Comparison of ENCODE assay signal across 9 cellular contexts in genomic region chr6:33271608-33272357, GRCh38. TPM values are rescaled to one million over a fixed set of nuclear protein-coding genes. Genes with fewer than 3 reads are reported as not detected.
DNase-seq lines count a peak whose midpoint lies in the region; ATAC-seq, FAIRE-seq and TF ChIP-seq lines count a peak whose summit lies in the region.
"Had no signal": no experiment of that assay in that cellular context is flagged by ENCODE, and none has a peak within 500 bp of the region (broad histone marks: within the 10 kb centered on the region; RNA-seq: fewer than 3 reads in every experiment).

Gene RPS18, plus strand, starts transcription at chr6:33272075. Its CDS starts 45 bp downstream, at chr6:33272120.
Gene VPS52, minus strand, starts transcription at chr6:33271876. Its CDS starts 201 bp downstream, at chr6:33271675.

- no peaks in the 10 kb centered on the region for H3K9me3 ChIP-seq in keratinocyte (ENCODE audit: control insufficient read depth, low read depth, low read length)

- H2AFZ ChIP-seq in keratinocyte (ENCODE audit: control insufficient read depth, low read length) = peak within 1 kb of the TSS; percentile 98

- DNase-seq in AG09319 (ENCODE audit: extremely low read depth, low read depth) (peak; percentile 99), NCI-H446 treated with DMSO at 0.1 percent for 48 hours (lab: John Stamatoyannopoulos, UW) (peak; percentile 97), cerebellar cortex (ENCODE audit: low spot score) (peak; percentile 100), keratinocyte (ENCODE audit: low read depth, low spot score) (peak; percentile 97)
- peak; percentile 68 to 77 for DNase-seq in stimulated activated CD4-positive, alpha-beta T cell treated with anti-CD3 and anti-CD28 coated beads, Interleukin-15, amount 100 ng/mL, for 1 hour (ENCODE audit: low read depth in 1 of 2, low spot score in 1 of 2)

- ATAC-seq in GM19035 (IDR thresholded peaks at IDR 0.05; ENCODE audit: unreplicated experiment) = peak; percentile 86
- peak; percentile 83 for ATAC-seq in HG03354 (IDR thresholded peaks at IDR 0.05; ENCODE audit: poor library complexity, severe bottlenecking, unreplicated experiment)
- peak; percentile 89 to 92 for ATAC-seq in activated CD4-positive, CD25-positive, alpha-beta regulatory T cell treated with anti-CD3 and anti-CD28 coated beads, Interleukin-2, amount 50 U/mL, for 24 hours

- H3K9me1 ChIP-seq in keratinocyte (ENCODE audit: control insufficient read depth, extremely low read depth, insufficient read depth, low read length) = peaks cover 2% of the 10 kb centered on the region

- H3K27ac ChIP-seq in keratinocyte (ENCODE audit: control insufficient read depth, insufficient read depth, low read length) = peak within 1 kb of the TSS; percentile 99

- H3K36me3 ChIP-seq in keratinocyte (ENCODE audit: control insufficient read depth in 2 of 2, extremely low read depth in 1 of 2, insufficient read depth in 2 of 2, low read length in 2 of 2) = peaks cover 37 to 60% of the 10 kb centered on the region in 2 experiments

- no peaks in the 10 kb centered on the region for H3K27me3 ChIP-seq in keratinocyte (ENCODE audit: control insufficient read depth, extremely low read depth, insufficient read depth, low read length)

- peaks cover 35% of the 10 kb centered on the region for H3K4me1 ChIP-seq in keratinocyte (ENCODE audit: control insufficient read depth, extremely low read depth, insufficient read depth, low read length)

- peak within 1 kb of the TSS; percentile 76 to 100 (median 96) for H3K4me3 ChIP-seq in keratinocyte (ENCODE audit: control insufficient read depth in 2 of 3, extremely low read depth in 1 of 3, insufficient read depth in 2 of 3, low read depth in 1 of 3, low read length in 3 of 3)

- H3K4me2 ChIP-seq in keratinocyte (ENCODE audit: control insufficient read depth, extremely low read depth, insufficient read depth, low read depth, low read length) = peak within 1 kb of the TSS; percentile 93

- H3K79me2 ChIP-seq in keratinocyte (ENCODE audit: control insufficient read depth, insufficient read depth, low read length) = peaks cover 54% of the 10 kb centered on the region

- H4K20me1 ChIP-seq in keratinocyte (ENCODE audit: control insufficient read depth, extremely low read depth, insufficient read depth, low read length) = peaks cover 34% of the 10 kb centered on the region

- peak within 1 kb of the TSS; percentile 98 for H3K9ac ChIP-seq in keratinocyte (ENCODE audit: control insufficient read depth, extremely low read depth, insufficient read depth, low read length)

- TF ChIP-seq CTCF in AG09319 (IDR thresholded peaks at IDR 0.05; ENCODE audit: low read depth, low read length) (no peak), keratinocyte (optimal IDR thresholded peaks at IDR 0.05 in 1 of 3, IDR thresholded peaks at IDR 0.05 in 1 of 3, conservative IDR thresholded peaks at IDR 0.05 in 1 of 3; ENCODE audit: extremely low read depth in 1 of 3, insufficient read depth in 2 of 3, low read length in 3 of 3) (no peak)

- FAIRE-seq in keratinocyte (lab: Jason Lieb, UNC) = peak; percentile 71
- FAIRE-seq: colon had no signal

- dilution Hi-C loops in keratinocyte (cut with MboI; ENCODE audit: extremely low pct_ligation_motif_present, low sequenced_read_pairs) = no loop called here

RNA-seq across cellular contexts. Expression of gene RPS18, which starts in this region (rescaled TPM):
- 5,669 to 7,560 TPM (median 6,374 TPM) in 3 replicates for polyA plus RNA-seq in keratinocyte
- 5,131 TPM for polyA plus RNA-seq in keratinocyte (2011; ENCODE audit: low read depth)
- 8,032 and 8,200 TPM in 2 replicates for polyA plus RNA-seq in keratinocyte (2011; cell fraction: cytosol; rRNA removed)
- polyA plus RNA-seq in keratinocyte (2011; cell fraction: nucleus; rRNA removed) = 2,373 and 2,480 TPM in 2 replicates
- polyA plus RNA-seq in keratinocyte (2012; ENCODE audit: low replicate concordance) = 5,588 and 7,887 TPM in 2 replicates
- polyA minus RNA-seq in keratinocyte = 1,658 to 4,031 TPM (median 3,145 TPM) in 3 replicates
- polyA minus RNA-seq in keratinocyte (2011; cell fraction: cytosol; rRNA and poly(A)+ RNA removed) = 1,661 TPM
- polyA minus RNA-seq in keratinocyte (2011; cell fraction: nucleus; rRNA and poly(A)+ RNA removed) = 306 and 457 TPM in 2 replicates

RNA-seq across cellular contexts. Expression of gene VPS52, which starts in this region (rescaled TPM):
- polyA plus RNA-seq in keratinocyte = 36.2 to 48.7 TPM (median 40.6 TPM) in 3 replicates
- polyA plus RNA-seq in keratinocyte (2011; ENCODE audit: low read depth) = 29.3 TPM
- 21.9 and 23.3 TPM in 2 replicates for polyA plus RNA-seq in keratinocyte (2011; cell fraction: cytosol; rRNA removed)
- 113 and 123 TPM in 2 replicates for polyA plus RNA-seq in keratinocyte (2011; cell fraction: nucleus; rRNA removed)
- polyA plus RNA-seq in keratinocyte (2012; ENCODE audit: low replicate concordance) = 22.7 and 25.3 TPM in 2 replicates
- polyA minus RNA-seq in keratinocyte = 52.6 to 68.9 TPM (median 66.8 TPM) in 3 replicates
- polyA minus RNA-seq in keratinocyte (2011; cell fraction: cytosol; rRNA and poly(A)+ RNA removed) = 35.1 TPM
- polyA minus RNA-seq in keratinocyte (2011; cell fraction: nucleus; rRNA and poly(A)+ RNA removed) = 42.5 and 53.4 TPM in 2 replicates

Comparison
In these comparisons a context has a peak if more than half of its experiments do, and no peak if none do; other contexts are left out.
1. Peak in every context shown above with its lines: DNase-seq, ATAC-seq, H3K4me3 ChIP-seq and H3K27ac ChIP-seq.